1 cellular context compared by ENCODE assay signal in genomic region chr22:30968015-30968923, GRCh38.
A peak's percentile ranks its signal among the peaks of the same experiment; 100 is the strongest.
TF ChIP-seq lines count a peak whose summit lies in the region.

Gene MORC2, minus strand, starts transcription at chr22:30968774. Its CDS starts 885 bp downstream, at chr22:30967889.

TF ChIP-seq in IMR-90, 13 proteins besides CTCF, POLR2A, EP300 and RAD21 (continued from another document):
- TF ChIP-seq USF2 (IDR thresholded peaks at IDR 0.05; ENCODE audit: low read depth, low read length) = peak; percentile 42; the same call in 1 of the 2 replicates
- TF ChIP-seq RFX5 (IDR thresholded peaks at IDR 0.05; ENCODE audit: low read depth, low read length) = no peak
- TF ChIP-seq MXI1 (IDR thresholded peaks at IDR 0.05; ENCODE audit: borderline replicate concordance, low read depth, low read length) = peak; percentile 53; the same call in 1 of the 2 replicates
